ENCODE assay signal across 19 cellular contexts in the genomic region with DNA sequence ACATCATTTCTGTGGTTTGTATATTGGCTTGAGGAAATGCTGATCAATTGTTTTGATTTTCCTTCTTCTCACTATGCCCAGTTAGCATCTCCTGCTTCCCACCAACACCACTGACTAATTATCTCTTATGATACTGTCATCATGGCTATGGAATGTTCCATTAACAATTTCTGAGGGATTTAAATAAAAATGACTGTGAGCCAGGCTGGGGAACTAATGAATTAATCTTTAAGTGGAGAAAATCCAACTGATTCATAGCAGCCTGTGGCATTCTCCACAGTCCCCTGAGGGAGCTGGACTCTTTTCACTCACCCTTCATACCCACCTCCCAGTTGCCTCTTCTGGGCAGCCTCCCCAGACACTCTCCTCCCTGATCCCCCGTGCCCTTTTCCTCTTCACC.
A peak's percentile ranks its signal among the peaks of the same experiment; 100 is the strongest.
DNase-seq lines count a peak whose midpoint lies in the region; FAIRE-seq and TF ChIP-seq lines count a peak whose summit lies in the region.
"Had no signal": no experiment of that assay in that cellular context is flagged by ENCODE, and none has a peak within 500 bp of the region (broad histone marks: within the 10 kb centered on the region; RNA-seq: fewer than 3 reads in every experiment).

No MANE protein-coding gene starts in this region.

- H3K9ac ChIP-seq in keratinocyte (ENCODE audit: control insufficient read depth, extremely low read depth, insufficient read depth, low read length) = no peak overlapping the region
- H3K9ac ChIP-seq: SK-N-SH had no signal

- H3K9me3 ChIP-seq in keratinocyte (ENCODE audit: control insufficient read depth, low read depth, low read length) (no peaks in the 10 kb centered on the region), osteoblast (ENCODE audit: low read depth, low read length) (no peaks in the 10 kb centered on the region)
- H3K9me3 ChIP-seq: SK-N-SH had no signal

- dilution Hi-C loops in keratinocyte (cut with MboI; ENCODE audit: extremely low pct_ligation_motif_present, low sequenced_read_pairs) = no loop called here

- TF ChIP-seq CTCF in bronchial epithelial cell (IDR thresholded peaks at IDR 0.05; ENCODE audit: insufficient read depth, low read length, severe bottlenecking) = no peak
- no peak for TF ChIP-seq CTCF in keratinocyte (optimal IDR thresholded peaks at IDR 0.05 in 1 of 3, IDR thresholded peaks at IDR 0.05 in 1 of 3, conservative IDR thresholded peaks at IDR 0.05 in 1 of 3; ENCODE audit: extremely low read depth in 1 of 3, insufficient read depth in 2 of 3, low read length in 3 of 3)
- no peak for TF ChIP-seq CTCF in osteoblast (IDR thresholded peaks at IDR 0.05; ENCODE audit: extremely low read depth, low read depth, low read length)

- H3K79me2 ChIP-seq in keratinocyte (ENCODE audit: control insufficient read depth, insufficient read depth, low read length) (no peaks in the 10 kb centered on the region), osteoblast (ENCODE audit: insufficient read depth, low read length) (no peaks in the 10 kb centered on the region)

- H3K36me3 ChIP-seq in bronchial epithelial cell (ENCODE audit: control insufficient read depth, insufficient read depth, low read length) (no peaks in the 10 kb centered on the region), keratinocyte (ENCODE audit: control insufficient read depth in 2 of 2, extremely low read depth in 1 of 2, insufficient read depth in 2 of 2, low read length in 2 of 2) (no peaks in the 10 kb centered on the region), osteoblast (ENCODE audit: insufficient read depth, low read length) (no peaks in the 10 kb centered on the region)

- FAIRE-seq in bronchial epithelial cell (lab: Jason Lieb, UNC) (no peak), keratinocyte (lab: Jason Lieb, UNC) (peak; percentile 36)
- FAIRE-seq: GM12892, GM19239 had no signal

- H3K27me3 ChIP-seq in bronchial epithelial cell (ENCODE audit: control insufficient read depth, insufficient read depth, low read length) (no peaks in the 10 kb centered on the region), keratinocyte (ENCODE audit: control insufficient read depth, extremely low read depth, insufficient read depth, low read length) (no peaks in the 10 kb centered on the region), osteoblast (ENCODE audit: insufficient read depth, low read length) (no peaks in the 10 kb centered on the region)

- peak overlapping the region; percentile 54 for H3K4me2 ChIP-seq in keratinocyte (ENCODE audit: control insufficient read depth, extremely low read depth, insufficient read depth, low read depth, low read length)
- no peak overlapping the region for H3K4me2 ChIP-seq in osteoblast (ENCODE audit: insufficient read depth, low read length)
- H3K4me2 ChIP-seq: GM23338, PC-9, SK-N-SH had no signal

- H4K20me1 ChIP-seq in keratinocyte (ENCODE audit: control insufficient read depth, extremely low read depth, insufficient read depth, low read length) (no peaks in the 10 kb centered on the region), osteoblast (ENCODE audit: insufficient read depth, low read length) (no peaks in the 10 kb centered on the region)

- H2AFZ ChIP-seq in keratinocyte (ENCODE audit: control insufficient read depth, low read length) = peak overlapping the region; percentile 55
- no peak overlapping the region for H2AFZ ChIP-seq in osteoblast (ENCODE audit: low read length)
- H2AFZ ChIP-seq: GM23338, PC-9 had no signal

- H3K9me1 ChIP-seq in keratinocyte (ENCODE audit: control insufficient read depth, extremely low read depth, insufficient read depth, low read length) = no peaks in the 10 kb centered on the region

- H3K4me1 ChIP-seq in keratinocyte (ENCODE audit: control insufficient read depth, extremely low read depth, insufficient read depth, low read length) (peaks cover 54% of the 10 kb centered on the region), osteoblast (ENCODE audit: insufficient read depth, low read length) (peaks cover 21% of the 10 kb centered on the region)

- H3K27ac ChIP-seq in keratinocyte (ENCODE audit: control insufficient read depth, insufficient read depth, low read length) (peak overlapping the region; percentile 52), osteoblast (ENCODE audit: low read depth, low read length) (no peak overlapping the region), substantia nigra (ENCODE audit: low read depth, low read length, poor library complexity, severe bottlenecking) (no peak overlapping the region)
- H3K27ac ChIP-seq: PC-9 had no signal

- peak; percentile 34 for DNase-seq in A172 (ENCODE audit: low spot score)
- peak; percentile 48 for DNase-seq in HT1080 (ENCODE audit: low read depth)
- DNase-seq in bronchial epithelial cell (ENCODE audit: low read depth) = peak; percentile 38
- DNase-seq in keratinocyte (ENCODE audit: low read depth, low spot score) = no peak
- no peak for DNase-seq in osteoblast (ENCODE audit: insufficient read length, low spot score, missing footprints)
- DNase-seq in AG20443 (ENCODE audit: low spot score) = no peak
- no peak for DNase-seq in SKM-1 (lab: John Stamatoyannopoulos, UW; ENCODE audit: unreplicated experiment)
- DNase-seq in substantia nigra (lab: John Stamatoyannopoulos, UW) = no peak
- DNase-seq: 8988T, DMS53, NCI-H1092, NCI-H1694 treated with DMSO at 0.1 percent for 48 hours, NCI-H446, PC-9, Right ventricle myocardium superior, SK-N-SH had no signal

- no peak overlapping the region for H3K4me3 ChIP-seq in bronchial epithelial cell (ENCODE audit: low read depth, low read length)
- H3K4me3 ChIP-seq in keratinocyte (ENCODE audit: control insufficient read depth in 2 of 3, extremely low read depth in 1 of 3, insufficient read depth in 2 of 3, low read depth in 1 of 3, low read length in 3 of 3) = no peak overlapping the region
- H3K4me3 ChIP-seq in osteoblast (ENCODE audit: insufficient read depth, low read length) = no peak overlapping the region
- H3K4me3 ChIP-seq: GM23338, PC-9 had no signal

Comparison
In these comparisons a context has a peak if more than half of its experiments do, and no peak if none do; other contexts are left out.
1. DNase-seq: peak in A172 (single experiment), HT1080 (single experiment) and bronchial epithelial cell (single experiment); none in keratinocyte (single experiment), osteoblast (single experiment), AG20443 (single experiment), SKM-1 (single experiment) and substantia nigra (0 of 49).